Comparison of ENCODE assay signal across 8 cellular contexts in genomic region chr1:61080408-61081134, GRCh38. TPM values are rescaled to one million over a fixed set of nuclear protein-coding genes. Genes with fewer than 3 reads are reported as not detected.
DNase-seq lines count a peak whose midpoint lies in the region; ATAC-seq and TF ChIP-seq lines count a peak whose summit lies in the region.

No MANE protein-coding gene starts in this region.

- H3K27me3 Mint-ChIP-seq in activated T-cell treated with anti-CD3 and anti-CD28 coated beads, Interleukin-2, amount 50 U/mL, for 72 hours (ENCODE audit: low read depth), result peaks cover 30% of the 10 kb centered on the region
- H3K27me3 Mint-ChIP-seq in activated naive CD8-positive, alpha-beta T cell treated with anti-CD3 and anti-CD28 coated beads, Interleukin-2, amount 10 ng/mL, durations not matched to agents 7 days and 5 days, result peaks cover 54% of the 10 kb centered on the region

- H3K9me3 ChIP-seq in left lung, result no peaks in the 10 kb centered on the region
- no peaks in the 10 kb centered on the region for H3K9me3 ChIP-seq in tibial nerve

- ATAC-seq in activated T-cell treated with anti-CD3 and anti-CD28 coated beads, Interleukin-2, amount 50 U/mL, for 72 hours (replicated peaks in 1 of 2), result no peak
- no peak for ATAC-seq in activated naive CD8-positive, alpha-beta T cell treated with anti-CD3 and anti-CD28 coated beads, Interleukin-2, amount 10 ng/mL, durations not matched to agents 7 days and 5 days (ENCODE audit: low read depth)
- ATAC-seq in left lung (no peak), GM21576 (IDR thresholded peaks at IDR 0.05; ENCODE audit: unreplicated experiment) (no peak)

- H3K36me3 ChIP-seq in left lung (no peaks in the 10 kb centered on the region), tibial nerve (no peaks in the 10 kb centered on the region)

- no peak for TF ChIP-seq EP300 in tibial nerve (IDR thresholded peaks at IDR 0.05)

- no peaks in the 10 kb centered on the region for H3K9me3 Mint-ChIP-seq in activated T-cell treated with anti-CD3 and anti-CD28 coated beads, Interleukin-2, amount 50 U/mL, for 72 hours
- no peaks in the 10 kb centered on the region for H3K9me3 Mint-ChIP-seq in activated naive CD8-positive, alpha-beta T cell treated with anti-CD3 and anti-CD28 coated beads, Interleukin-2, amount 10 ng/mL, durations not matched to agents 7 days and 5 days

- H3K27ac ChIP-seq in left lung (peak overlapping the region; percentile 85 to 90), tibial nerve (peak overlapping the region; percentile 41 to 98 (median 80))

- TF ChIP-seq POLR2A in tibial nerve (IDR thresholded peaks at IDR 0.05), result no peak

- H3K4me3 ChIP-seq in left lung (peak overlapping the region in 1 of 2 donors; percentile 69), tibial nerve (peak overlapping the region in 3 of 4 donors; percentile 28 to 95 (median 62))

- H3K4me1 ChIP-seq in left lung, result peaks cover 46 to 60% of the 10 kb centered on the region in 2 donors
- H3K4me1 ChIP-seq in tibial nerve, result peaks cover 0 to 56% (median 33%) of the 10 kb centered on the region in 4 donors

- H3K4me1 Mint-ChIP-seq in activated T-cell treated with anti-CD3 and anti-CD28 coated beads, Interleukin-2, amount 50 U/mL, for 72 hours (ENCODE audit: low read depth), result peaks cover 57% of the 10 kb centered on the region
- H3K4me1 Mint-ChIP-seq in activated naive CD8-positive, alpha-beta T cell treated with anti-CD3 and anti-CD28 coated beads, Interleukin-2, amount 10 ng/mL, durations not matched to agents 7 days and 5 days, result peaks cover 42% of the 10 kb centered on the region

- no peak overlapping the region for H3K27ac Mint-ChIP-seq in activated T-cell treated with anti-CD3 and anti-CD28 coated beads, Interleukin-2, amount 50 U/mL, for 72 hours
- no peak overlapping the region for H3K27ac Mint-ChIP-seq in activated naive CD8-positive, alpha-beta T cell treated with anti-CD3 and anti-CD28 coated beads, Interleukin-2, amount 10 ng/mL, durations not matched to agents 7 days and 5 days

- H3K4me3 Mint-ChIP-seq in activated T-cell treated with anti-CD3 and anti-CD28 coated beads, Interleukin-2, amount 50 U/mL, for 72 hours, result peak overlapping the region; percentile 83 to 98
- peak overlapping the region; percentile 59 for H3K4me3 Mint-ChIP-seq in activated naive CD8-positive, alpha-beta T cell treated with anti-CD3 and anti-CD28 coated beads, Interleukin-2, amount 10 ng/mL, durations not matched to agents 7 days and 5 days

- DNase-seq in activated T-cell treated with anti-CD3 and anti-CD28 coated beads, Interleukin-2, amount 50 U/mL, for 72 hours, result no peak
- DNase-seq in activated T-cell treated with anti-CD3 and anti-CD28 coated beads for 4 hours (no peak), left lung (no peak), tibial nerve (ENCODE audit: low spot score in 2 of 2) (no peak), NCI-H146 (lab: John Stamatoyannopoulos, UW) (no peak), UCSD-AML1 (lab: John Stamatoyannopoulos, UW; ENCODE audit: unreplicated experiment) (no peak)
- no peak for DNase-seq in activated naive CD8-positive, alpha-beta T cell treated with anti-CD3 and anti-CD28 coated beads, Interleukin-2, amount 10 ng/mL, durations not matched to agents 7 days and 5 days

- H3K27me3 ChIP-seq in left lung (peaks cover 0 to 35% of the 10 kb centered on the region in 2 donors), tibial nerve (no peaks in the 10 kb centered on the region)

- intact Hi-C loops in left lung (cut with DNase I), result no loop called here

- TF ChIP-seq CTCF in left lung (IDR thresholded peaks at IDR 0.05) (no peak), tibial nerve (IDR thresholded peaks at IDR 0.05) (no peak)

- 12 to 14% methylated on average over 7 of the region's 7 CpGs for WGBS in tibial nerve, 2 donors

- POLR2A ChIA-PET in activated naive CD8-positive, alpha-beta T cell treated with anti-CD3 and anti-CD28 coated beads, Interleukin-2, amount 10 ng/mL, durations not matched to agents 7 days and 5 days (lab: Charles Lee), result interaction anchor here (0.7 to 1.5 kb wide), 2 partner anchors 31 to 36 kb away, joined by 3 read pairs; no protein-coding TSS in a partner anchor

- peaks cover 3 to 7% of the 10 kb centered on the region in 2 donors for H3K36me3 Mint-ChIP-seq in activated T-cell treated with anti-CD3 and anti-CD28 coated beads, Interleukin-2, amount 50 U/mL, for 72 hours (ENCODE audit: insufficient read depth in 2 of 2)
- H3K36me3 Mint-ChIP-seq in activated naive CD8-positive, alpha-beta T cell treated with anti-CD3 and anti-CD28 coated beads, Interleukin-2, amount 10 ng/mL, durations not matched to agents 7 days and 5 days, result peaks cover 4% of the 10 kb centered on the region

RNA-seq across cellular contexts. Expression of gene NFIA, which starts 1.8 kb away (rescaled TPM):
- 10 to 100 TPM; 17.3 to 27.3 TPM for total RNA-seq in activated T-cell treated with anti-CD3 and anti-CD28 coated beads, Interleukin-2, amount 50 U/mL, for 72 hours
- total RNA-seq in activated naive CD8-positive, alpha-beta T cell treated with anti-CD3 and anti-CD28 coated beads, Interleukin-2, amount 10 ng/mL, durations not matched to agents 7 days and 5 days, result 1 to 10 TPM; 4.2 to 5.7 TPM
- total RNA-seq in left lung (10 to 100 TPM; 43.1 to 60.7 TPM), tibial nerve (10 to 100 TPM; 71.2 to 81.4 (median 75.7) TPM)
